In genomic region chr4:86286729-86287128, GRCh38 we compare ENCODE assay signal across 23 cellular contexts.
"Had no signal": no experiment of that assay in that cellular context is flagged by ENCODE, and none has a peak within 500 bp of the region (broad histone marks: within the 10 kb centered on the region; RNA-seq: fewer than 3 reads in every experiment).

No MANE protein-coding gene starts in this region.

- FAIRE-seq: HepG2, RCC 7860 had no signal

- H3K27ac ChIP-seq: KMS-11 had no signal

- H3K27me3 Mint-ChIP-seq: activated naive CD8-positive, alpha-beta T cell; T-helper 17 cell had no signal

- H3K36me3 ChIP-seq: MG63 had no signal

- H3K4me3 ChIP-seq: MG63 had no signal

- DNase-seq: activated CD4-positive, alpha-beta T cell treated with anti-CD3 and anti-CD28 coated beads for 48 hours; activated CD4-positive, alpha-beta T cell treated with anti-CD3 and anti-CD28 coated beads, Interleukin-2, amount 50 U/mL, for 4 hours; activated CD4-positive, CD25-positive, alpha-beta regulatory T cell treated with anti-CD3 and anti-CD28 coated beads, Interleukin-2, amount 50 U/mL, for 72 hours; activated CD8-positive, alpha-beta memory T cell treated with anti-CD3 and anti-CD28 coated beads for 24 hours; activated effector memory CD4-positive, alpha-beta T cell treated with anti-CD3 and anti-CD28 coated beads, Interleukin-2, amount 50 U/mL, for 16 hours; activated naive CD4-positive, alpha-beta T cell treated with Interleukin-2 at 50 U/mL for 16 hours; activated T-cell treated with anti-CD3 and anti-CD28 coated beads, Interleukin-2, amount 50 U/mL, for 4 hours; MG63; MV-4-11; NCI-H1092 treated with DMSO at 0.1 percent for 48 hours; NCI-H1436; NCI-H1694 treated with DMSO at 0.1 percent for 48 hours; NCI-H2081; NCI-H2171 treated with DMSO at 0.1 percent for 48 hours; NCI-H524; SHP77 treated with DMSO at 0.1 percent for 48 hours; T-helper 17 cell; T-helper 9 cell had no signal

- H3K27ac Mint-ChIP-seq: activated naive CD8-positive, alpha-beta T cell; T-helper 17 cell; WTC11 had no signal

- ATAC-seq: activated T-cell treated with anti-CD3 and anti-CD28 coated beads, Interleukin-2, amount 50 U/mL, for 4 hours; HepG2; T-helper 17 cell; WTC11 had no signal

- H3K27me3 ChIP-seq: MG63 had no signal

- H3K9me3 Mint-ChIP-seq: activated T-cell treated with anti-CD3 and anti-CD28 coated beads, Interleukin-2, amount 50 U/mL, for 4 hours; WTC11 had no signal

- H3K9me3 ChIP-seq: MG63 had no signal

- H3K4me1 Mint-ChIP-seq: T-helper 17 cell had no signal

- H3K4me2 ChIP-seq: KMS-11 had no signal

- H3K9ac ChIP-seq: KMS-11 had no signal

- H3K4me3 Mint-ChIP-seq: activated naive CD8-positive, alpha-beta T cell; activated T-cell treated with anti-CD3 and anti-CD28 coated beads, Interleukin-2, amount 50 U/mL, for 4 hours; T-helper 17 cell; WTC11 had no signal

- H3K36me3 Mint-ChIP-seq: activated naive CD8-positive, alpha-beta T cell; WTC11 had no signal
